ENCODE assay signal across 8 cellular contexts in the genomic region with DNA sequence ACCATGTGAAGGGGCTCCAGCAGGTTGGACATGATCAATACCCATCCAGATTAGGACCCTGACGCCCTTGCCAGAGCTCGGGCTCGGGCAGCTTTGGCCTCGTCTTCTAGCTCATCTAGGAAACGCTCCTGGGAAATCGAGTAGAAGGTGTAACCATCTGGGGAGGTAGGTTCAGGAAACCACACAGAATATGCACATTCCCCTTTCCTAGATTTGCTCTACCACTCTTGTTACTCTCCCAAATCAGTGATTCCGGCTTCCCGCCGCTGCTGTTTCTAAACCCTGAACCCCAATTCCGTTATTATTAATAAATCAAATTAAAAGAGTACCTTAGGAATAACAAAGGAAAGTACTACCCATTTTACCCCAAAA. TPM values are rescaled to one million over a fixed set of nuclear protein-coding genes. Genes with fewer than 3 reads are reported as not detected.
DNase-seq lines count a peak whose midpoint lies in the region; ATAC-seq and TF ChIP-seq lines count a peak whose summit lies in the region.

No MANE protein-coding gene starts in this region.

- CTCF ChIA-PET in CD8-positive, alpha-beta memory T cell (lab: Charles Lee), result interaction anchor here (0.7 to 1.0 kb wide), 2 partner anchors 26 to 34 kb away, joined by 3 to 4 read pairs; partner anchors contain the start of gene BECN1
- CTCF ChIA-PET in PC-3 (lab: Charles Lee), result no interaction called here

- TF ChIP-seq EP300 in ovary (IDR thresholded peaks at IDR 0.05), result no peak

- intact Hi-C loops in PC-3 (cut with micrococcal nuclease) (no loop called here), ovary (cut with DNase I) (no loop called here)

- H3K4me2 ChIP-seq in PC-3 (ENCODE audit: low read length), result peak overlapping the region; percentile 96

- DNase-seq in CD8-positive, alpha-beta memory T cell, result no peak
- no peak for DNase-seq in PC-3
- DNase-seq in epithelial cell of proximal tubule (ENCODE audit: low read depth), result no peak
- DNase-seq in ovary, result no peak
- DNase-seq in cerebellar cortex (ENCODE audit: low spot score), result no peak

- H3K9ac ChIP-seq in PC-3 (ENCODE audit: low read length), result peak overlapping the region; percentile 91

- POLR2A ChIA-PET in CD8-positive, alpha-beta memory T cell (lab: Charles Lee), result interaction anchor here (0.8 to 1.5 kb wide), 2 partner anchors 25 to 26 kb away, joined by 3 to 8 read pairs; partner anchors contain the start of genes BECN1 and VPS25
- POLR2A ChIA-PET in PC-3 (lab: Charles Lee; ENCODE audit: unreplicated experiment), result interaction anchor here (0.6 kb wide), 3 partner anchors 17 to 867 kb away, joined by 3 to 4 read pairs (median 3); partner anchors contain the start of genes ODAD4 and WNK4

- no peaks in the 10 kb centered on the region for H3K9me3 ChIP-seq in CD8-positive, alpha-beta memory T cell (ENCODE audit: low read length)
- H3K9me3 ChIP-seq in PC-3 (ENCODE audit: low read length), result no peaks in the 10 kb centered on the region
- no peaks in the 10 kb centered on the region for H3K9me3 ChIP-seq in ovary

- peak; percentile 11; the same call in 1 of the 2 replicates for ATAC-seq in PC-3
- ATAC-seq in GM21381 (IDR thresholded peaks at IDR 0.05; ENCODE audit: unreplicated experiment), result no peak
- no peak for ATAC-seq in HG03520 (IDR thresholded peaks at IDR 0.05; ENCODE audit: unreplicated experiment)
- no peak for ATAC-seq in HG03432 (IDR thresholded peaks at IDR 0.05; ENCODE audit: unreplicated experiment)

- H3K27ac Mint-ChIP-seq in CD8-positive, alpha-beta memory T cell, result peak overlapping the region in 7 of 8 donors; percentile 40 to 93 (median 90)

- H3K9me3 Mint-ChIP-seq in CD8-positive, alpha-beta memory T cell, result no peaks in the 10 kb centered on the region

- no peak for TF ChIP-seq POLR2A in ovary (IDR thresholded peaks at IDR 0.05)

- peak overlapping the region; percentile 94 to 97 (median 95) for H3K4me3 Mint-ChIP-seq in CD8-positive, alpha-beta memory T cell

- no peaks in the 10 kb centered on the region for H3K27me3 ChIP-seq in CD8-positive, alpha-beta memory T cell (ENCODE audit: insufficient read depth, low read length, poor library complexity, severe bottlenecking)
- H3K27me3 ChIP-seq in PC-3 (ENCODE audit: low read length) (no peaks in the 10 kb centered on the region), ovary (no peaks in the 10 kb centered on the region)

- H3K9me2 ChIP-seq in PC-3 (replicated peaks; ENCODE audit: low read length), result no peaks in the 10 kb centered on the region

- 5 to 17% (median 8%) methylated on average over 10 of the region's 10 CpGs for WGBS in ovary, 3 donors

- peaks cover 18% of the 10 kb centered on the region for H3K4me1 ChIP-seq in CD8-positive, alpha-beta memory T cell (ENCODE audit: insufficient read depth, low read length)
- peaks cover 22% of the 10 kb centered on the region for H3K4me1 ChIP-seq in PC-3 (ENCODE audit: insufficient read depth, low read length)
- peaks cover 10% of the 10 kb centered on the region for H3K4me1 ChIP-seq in ovary (ENCODE audit: insufficient read depth)

- no peaks in the 10 kb centered on the region for H3K36me3 ChIP-seq in CD8-positive, alpha-beta memory T cell (ENCODE audit: insufficient read depth, low read length)
- no peaks in the 10 kb centered on the region for H3K36me3 ChIP-seq in PC-3 (ENCODE audit: low read depth, low read length)
- no peaks in the 10 kb centered on the region for H3K36me3 ChIP-seq in ovary

- H3K4me3 ChIP-seq in CD8-positive, alpha-beta memory T cell (ENCODE audit: low read length), result peak overlapping the region; percentile 67
- H3K4me3 ChIP-seq in PC-3 (ENCODE audit: low read length) (peak overlapping the region; percentile 99), epithelial cell of proximal tubule (ENCODE audit: low read depth, low read length) (peak overlapping the region; percentile 96), ovary (peak overlapping the region; percentile 85)

- peaks cover 11% of the 10 kb centered on the region; the same call in 1 of the 2 replicates for H3K79me2 ChIP-seq in PC-3 (ENCODE audit: low read length)

- no peak for TF ChIP-seq CTCF in PC-3 (conservative IDR thresholded peaks at IDR 0.05; ENCODE audit: low read depth, low read length)
- no peak for TF ChIP-seq CTCF in epithelial cell of proximal tubule (conservative IDR thresholded peaks at IDR 0.05; ENCODE audit: low read depth, low read length)
- TF ChIP-seq CTCF in ovary (IDR thresholded peaks at IDR 0.05), result no peak

- H3K4me1 Mint-ChIP-seq in CD8-positive, alpha-beta memory T cell, result peaks cover 22 to 31% (median 31%) of the 10 kb centered on the region in 3 donors

- H2AFZ ChIP-seq in PC-3 (ENCODE audit: low read length), result peak overlapping the region; percentile 78

- BruUV-seq in PC-3 (replicated peaks; lab: Mats Ljungman, UMichigan), result TSS peak; percentile 80

- peaks cover 0 to 11% (median 5%) of the 10 kb centered on the region in 3 donors for H3K36me3 Mint-ChIP-seq in CD8-positive, alpha-beta memory T cell

- no peaks in the 10 kb centered on the region for H3F3A ChIP-seq in PC-3 (ENCODE audit: low read length, unreplicated experiment)

- H3K27me3 Mint-ChIP-seq in CD8-positive, alpha-beta memory T cell, result peaks cover 0 to 3% of the 10 kb centered on the region in 2 donors

- peak overlapping the region; percentile 27 for H3K27ac ChIP-seq in CD8-positive, alpha-beta memory T cell (ENCODE audit: low read depth, low read length)
- H3K27ac ChIP-seq in PC-3 (ENCODE audit: low read length), result peak overlapping the region; percentile 41
- H3K27ac ChIP-seq in ovary, result peak overlapping the region; percentile 32 to 62

- no peaks in the 10 kb centered on the region for H4K20me1 ChIP-seq in PC-3 (ENCODE audit: low read length)

RNA-seq across cellular contexts. Expression of gene COA3, which starts 0.5 kb away (rescaled TPM):
- total RNA-seq in CD8-positive, alpha-beta memory T cell, result 10 to 100 TPM; 55.5 to 60.8 TPM
- 132 TPM for polyA plus RNA-seq in CD8-positive, alpha-beta memory T cell
- total RNA-seq in PC-3 (2014; rRNA removed) (44.6 and 49.6 TPM in 2 replicates), epithelial cell of proximal tubule (85.6 and 95.0 TPM in 2 replicates), ovary (10 to 100 TPM; 49.1 to 78.2 (median 62.9) TPM)
- polyA plus RNA-seq in ovary, result 10 to 100 TPM; 77.6 to 80.0 TPM

RNA-seq across cellular contexts. Expression of gene CNTD1, which starts 0.7 kb away (rescaled TPM):
- not detected for total RNA-seq in CD8-positive, alpha-beta memory T cell
- 0.15 TPM for polyA plus RNA-seq in CD8-positive, alpha-beta memory T cell
- total RNA-seq in PC-3 (2014; rRNA removed), result not detected in 2 replicates
- not detected in 2 replicates for total RNA-seq in epithelial cell of proximal tubule
- total RNA-seq in ovary, result under 1 TPM in 5 of 7 donors, not detected in 2; 0.30 to 0.79 (median 0.33) TPM
- polyA plus RNA-seq in ovary, result under 1 TPM; 0.22 to 0.36 TPM

RNA-seq across cellular contexts. Expression of gene WNK4, which starts 17.6 kb away (rescaled TPM):
- total RNA-seq in CD8-positive, alpha-beta memory T cell, result under 1 TPM; 0.18 to 0.55 TPM
- not detected for polyA plus RNA-seq in CD8-positive, alpha-beta memory T cell
- total RNA-seq in PC-3 (2014; rRNA removed) (13.0 and 17.4 TPM in 2 replicates), epithelial cell of proximal tubule (2.3 and 11.3 TPM in 2 replicates), ovary (10 to 100 TPM in 1 of 7 donors, 1 to 10 TPM in 6; 1.5 to 11.9 (median 3.4) TPM)
- 1 to 10 TPM; 1.1 to 1.5 TPM for polyA plus RNA-seq in ovary

RNA-seq across cellular contexts. Expression of gene VPS25, which starts 24.7 kb away (rescaled TPM):
- total RNA-seq in CD8-positive, alpha-beta memory T cell, result 100 to 1,000 TPM; 101 to 108 TPM
- 63.8 TPM for polyA plus RNA-seq in CD8-positive, alpha-beta memory T cell
- 56.7 and 62.0 TPM in 2 replicates for total RNA-seq in PC-3 (2014; rRNA removed)
- 90.1 and 136 TPM in 2 replicates for total RNA-seq in epithelial cell of proximal tubule
- 10 to 100 TPM; 33.7 to 49.1 (median 35.8) TPM for total RNA-seq in ovary
- polyA plus RNA-seq in ovary, result 10 to 100 TPM; 49.0 to 56.5 TPM

RNA-seq across cellular contexts. Expression of gene BECN1, which starts 26.1 kb away (rescaled TPM):
- 10 to 100 TPM; 89.2 to 90.6 TPM for total RNA-seq in CD8-positive, alpha-beta memory T cell
- polyA plus RNA-seq in CD8-positive, alpha-beta memory T cell, result 147 TPM
- total RNA-seq in PC-3 (2014; rRNA removed), result 84.0 and 93.7 TPM in 2 replicates
- 52.2 and 68.4 TPM in 2 replicates for total RNA-seq in epithelial cell of proximal tubule
- 10 to 100 TPM; 47.5 to 75.3 (median 54.6) TPM for total RNA-seq in ovary
- 10 to 100 TPM; 47.2 to 67.5 TPM for polyA plus RNA-seq in ovary
